14 cellular contexts compared by ENCODE assay signal in the genomic region with DNA sequence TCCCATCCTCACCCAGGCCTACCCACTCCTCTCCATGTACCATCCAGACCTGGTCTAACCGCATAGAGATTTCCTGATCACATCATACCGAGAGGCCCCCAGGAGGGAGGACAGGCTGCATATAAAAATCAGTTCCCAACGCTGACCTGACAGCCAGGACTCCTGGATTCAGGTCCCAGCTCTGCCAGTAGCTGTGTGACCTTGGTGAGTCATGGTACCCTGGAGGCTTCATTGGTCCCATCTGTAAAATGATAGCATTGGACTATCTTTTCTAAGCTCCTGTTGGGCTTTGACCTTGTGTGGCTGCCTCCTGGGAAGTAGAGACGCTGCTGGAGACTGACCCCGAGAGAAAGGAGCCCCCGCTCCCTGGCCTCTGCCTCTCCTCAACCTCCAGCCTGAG. TPM values are rescaled to one million over a fixed set of nuclear protein-coding genes. Genes with fewer than 3 reads are reported as not detected.
DNase-seq lines count a peak whose midpoint lies in the region; ATAC-seq, FAIRE-seq and TF ChIP-seq lines count a peak whose summit lies in the region.
"Had no signal": no experiment of that assay in that cellular context is flagged by ENCODE, and none has a peak within 500 bp of the region (broad histone marks: within the 10 kb centered on the region; RNA-seq: fewer than 3 reads in every experiment).

No MANE protein-coding gene starts in this region.

- 30% methylated on average over 6 of the region's 6 CpGs for WGBS in HepG2 (ENCODE audit: low lambda C conversion rate)
- WGBS in right lobe of liver (ENCODE audit: insufficient coverage, low coverage, low lambda C conversion rate, missing lambda C conversion rate), result 68% methylated on average over 3 of the region's 6 CpGs

- TF ChIP-seq CTCF in HepG2 (CRISPR knock-in tag; IDR thresholded peaks at IDR 0.05) (no peak), right lobe of liver (IDR thresholded peaks at IDR 0.05) (no peak), neural progenitor cell (IDR thresholded peaks at IDR 0.05) (no peak)

- no peaks in the 10 kb centered on the region for H3K9me3 Mint-ChIP-seq in neural progenitor cell
- H3K9me3 Mint-ChIP-seq: CD4-positive, CD25-positive, alpha-beta regulatory T cell had no signal

- POLR2A ChIA-PET in HepG2 (lab: Yijun Ruan, JAX), result no interaction called here

- in situ Hi-C loops in HepG2 (cut with HindIII; ENCODE audit: extremely low pct_ligation_motif_present, low pct_unique_long_range_greater_than_20kb), result no loop called here

- BruUV-seq in HepG2 (replicated peaks; lab: Mats Ljungman, UMichigan), result no TSS peak

- H3F3A ChIP-seq in neural progenitor cell (ENCODE audit: low read depth), result no peaks in the 10 kb centered on the region

- H3K4me3 Mint-ChIP-seq in neural progenitor cell, result no peak overlapping the region
- H3K4me3 Mint-ChIP-seq: CD4-positive, CD25-positive, alpha-beta regulatory T cell had no signal

- FAIRE-seq in HepG2 (lab: Jason Lieb, UNC), result no peak

- peak overlapping the region; percentile 50 for H3K27ac Mint-ChIP-seq in neural progenitor cell

- TF ChIP-seq POLR2A in HepG2 (IDR thresholded peaks at IDR 0.05; ENCODE audit: insufficient read depth in 1 of 2, low read depth in 2 of 2, low read length in 2 of 2), result no peak
- no peak for TF ChIP-seq POLR2A in right lobe of liver (IDR thresholded peaks at IDR 0.05)

- H3K36me3 Mint-ChIP-seq in neural progenitor cell, result no peaks in the 10 kb centered on the region
- H3K36me3 Mint-ChIP-seq: CD4-positive, CD25-positive, alpha-beta regulatory T cell had no signal

- DNase-seq in HepG2 (ENCODE audit: low spot score) (peak; percentile 40), right lobe of liver (no peak), RPMI7951 (ENCODE audit: low read depth) (peak; percentile 44), neural progenitor cell (ENCODE audit: low spot score) (no peak), NCI-H2029 treated with DMSO at 0.1 percent for 48 hours (lab: John Stamatoyannopoulos, UW) (no peak)
- no peak for DNase-seq in stimulated activated naive CD4-positive, alpha-beta T cell treated with Interleukin-2 at 50 U/mL for 16 hours (lab: John Stamatoyannopoulos, UW)
- DNase-seq: 8988T; AML-193; CD4-positive, CD25-positive, alpha-beta regulatory T cell; DMS53; GF-D8 had no signal

- ATAC-seq in HepG2 (peak; percentile 56), right lobe of liver (no peak), HG02610 (IDR thresholded peaks at IDR 0.05; ENCODE audit: unreplicated experiment) (no peak), GM21723 (IDR thresholded peaks at IDR 0.05; ENCODE audit: unreplicated experiment) (no peak)

- TF ChIP-seq RAD21 in HepG2 (CRISPR knock-in tag; IDR thresholded peaks at IDR 0.05), result no peak

- intact Hi-C loops in HepG2 (cut with micrococcal nuclease; ENCODE audit: unreplicated experiment) (no loop called here), right lobe of liver (cut with DNase I) (no loop called here)

- H3K27me3 ChIP-seq in HepG2 (ENCODE audit: control insufficient read depth in 1 of 2, insufficient read depth in 2 of 2, low read length in 2 of 2) (peaks cover 6 to 44% of the 10 kb centered on the region in 2 experiments; a peak in 4 of 5 replicates), right lobe of liver (no peaks in the 10 kb centered on the region), neural progenitor cell (peaks cover 18% of the 10 kb centered on the region)
- H3K27me3 ChIP-seq: BLaER1 had no signal

- TF ChIP-seq EP300 in HepG2 (IDR thresholded peaks at IDR 0.05; ENCODE audit: low read depth in 2 of 2, low read length in 2 of 2) (no peak), HepG2 (CRISPR knock-in tag; IDR thresholded peaks at IDR 0.05; ENCODE audit: borderline replicate concordance) (no peak)

- H3K4me1 Mint-ChIP-seq in neural progenitor cell, result peaks cover 22% of the 10 kb centered on the region
- H3K4me1 Mint-ChIP-seq: CD4-positive, CD25-positive, alpha-beta regulatory T cell had no signal

- H3K27ac ChIP-seq in HepG2 (ENCODE audit: extremely low read length, insufficient read depth, low read length) (no peak overlapping the region), right lobe of liver (no peak overlapping the region), neural progenitor cell (no peak overlapping the region)
- H3K27ac ChIP-seq: BLaER1 had no signal

- H3K4me2 ChIP-seq in HepG2 (ENCODE audit: low read depth, low read length) (no peak overlapping the region), neural progenitor cell (peak overlapping the region; percentile 27)
- H3K4me2 ChIP-seq: BLaER1 had no signal

- H3K4me1 ChIP-seq in HepG2 (ENCODE audit: insufficient read depth, low read length) (peaks cover 23% of the 10 kb centered on the region), right lobe of liver (no peaks in the 10 kb centered on the region), neural progenitor cell (peaks cover 21% of the 10 kb centered on the region)

- H3K79me2 ChIP-seq in HepG2 (ENCODE audit: insufficient read depth, low read length) (no peaks in the 10 kb centered on the region), neural progenitor cell (ENCODE audit: low read depth) (no peaks in the 10 kb centered on the region)

- no peak overlapping the region for H3K9ac ChIP-seq in HepG2 (ENCODE audit: insufficient read depth, low read depth, low read length)
- H3K9ac ChIP-seq in neural progenitor cell, result no peak overlapping the region
- H3K9ac ChIP-seq: BLaER1 had no signal

- H3K9me3 ChIP-seq in HepG2 (ENCODE audit: low read length) (no peaks in the 10 kb centered on the region), right lobe of liver (no peaks in the 10 kb centered on the region), neural progenitor cell (ENCODE audit: low read depth) (no peaks in the 10 kb centered on the region)
- H3K9me3 ChIP-seq: BLaER1 had no signal

- H3K4me3 ChIP-seq in HepG2 (replicated peaks in 1 of 3; ENCODE audit: insufficient read depth in 1 of 3, low read depth in 2 of 3, low read length in 3 of 3) (no peak overlapping the region), right lobe of liver (no peak overlapping the region), neural progenitor cell (no peak overlapping the region)
- H3K4me3 ChIP-seq: BLaER1 had no signal

- H3K36me3 ChIP-seq in HepG2 (replicated peaks in 1 of 2; ENCODE audit: control insufficient read depth in 1 of 2, insufficient read depth in 2 of 2, low read length in 2 of 2) (no peaks in the 10 kb centered on the region), right lobe of liver (no peaks in the 10 kb centered on the region), neural progenitor cell (no peaks in the 10 kb centered on the region)
- H3K36me3 ChIP-seq: BLaER1 had no signal

- H4K20me1 ChIP-seq in HepG2 (ENCODE audit: insufficient read depth, low read length) (no peaks in the 10 kb centered on the region), neural progenitor cell (ENCODE audit: low read depth) (no peaks in the 10 kb centered on the region)
- H4K20me1 ChIP-seq: BLaER1 had no signal

- CTCF ChIA-PET in HepG2 (lab: Yijun Ruan, JAX; ENCODE audit: low intra/inter-chr PET ratio, low total read pairs), result no interaction called here

- H2AFZ ChIP-seq in HepG2 (ENCODE audit: low read length), result no peak overlapping the region
- no peak overlapping the region for H2AFZ ChIP-seq in neural progenitor cell (replicated peaks)

- H3K27me3 Mint-ChIP-seq in neural progenitor cell (ENCODE audit: insufficient read depth, low read depth), result peaks cover 18% of the 10 kb centered on the region

TF ChIP-seq in HepG2, 621 proteins besides CTCF, POLR2A, EP300 and RAD21:
- TF ChIP-seq, protein P1, sequence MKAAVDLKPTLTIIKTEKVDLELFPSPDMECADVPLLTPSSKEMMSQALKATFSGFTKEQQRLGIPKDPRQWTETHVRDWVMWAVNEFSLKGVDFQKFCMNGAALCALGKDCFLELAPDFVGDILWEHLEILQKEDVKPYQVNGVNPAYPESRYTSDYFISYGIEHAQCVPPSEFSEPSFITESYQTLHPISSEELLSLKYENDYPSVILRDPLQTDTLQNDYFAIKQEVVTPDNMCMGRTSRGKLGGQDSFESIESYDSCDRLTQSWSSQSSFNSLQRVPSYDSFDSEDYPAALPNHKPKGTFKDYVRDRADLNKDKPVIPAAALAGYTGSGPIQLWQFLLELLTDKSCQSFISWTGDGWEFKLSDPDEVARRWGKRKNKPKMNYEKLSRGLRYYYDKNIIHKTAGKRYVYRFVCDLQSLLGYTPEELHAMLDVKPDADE (CRISPR knock-in tag; IDR thresholded peaks at IDR 0.05), result no peak
- TF ChIP-seq FOSL2 (CRISPR knock-in tag; IDR thresholded peaks at IDR 0.05), result peak; percentile 46
TF ChIP-seq in HepG2: peak in this region for 1.

RNA-seq across cellular contexts. Expression of a gene that starts 48.6 kb away (rescaled TPM):
- total RNA-seq in HepG2 (2016; rRNA removed; fragmentation: Illumina TruSeq; extraction: Trizol) (0.51 and 0.55 TPM in 2 replicates), right lobe of liver (not detected), neural progenitor cell (ENCODE audit: low replicate concordance) (0.53 TPM in 1 of 2 replicates, not detected in the other)
- 0.44 and 1.4 TPM in 2 replicates for total RNA-seq in HepG2 (2016; cell fraction: cytosol; rRNA removed; fragmentation: Illumina TruSeq; extraction: Trizol; ENCODE audit: low read depth)
- 0.40 and 0.80 TPM in 2 replicates for total RNA-seq in HepG2 (2016; cell fraction: insoluble cytoplasmic fraction; rRNA removed; fragmentation: Illumina TruSeq; extraction: Trizol)
- total RNA-seq in HepG2 (2016; cell fraction: membrane; rRNA removed; fragmentation: Illumina TruSeq; extraction: Trizol), result 1.8 and 1.9 TPM in 2 replicates
- 0.93 and 0.97 TPM in 2 replicates for total RNA-seq in HepG2 (2016; cell fraction: nucleus; rRNA removed; fragmentation: Illumina TruSeq; extraction: Trizol)
- polyA plus RNA-seq in HepG2 (2011; rRNA removed), result 2.3 and 2.5 TPM in 2 replicates
- polyA plus RNA-seq in HepG2 (2011; cell fraction: cytosol; rRNA removed), result 1.0 and 1.2 TPM in 2 replicates
- polyA plus RNA-seq in HepG2 (2011; cell fraction: nucleus; rRNA removed), result 10.2 TPM in 2 replicates
- 2.5 and 2.7 TPM in 2 replicates for polyA plus RNA-seq in HepG2 (2012)
- polyA plus RNA-seq in HepG2 (2016; cell fraction: cytosol; fragmentation: Illumina TruSeq; extraction: Trizol; ENCODE audit: low read depth), result 6.6 and 7.4 TPM in 2 replicates
- polyA plus RNA-seq in HepG2 (2016; cell fraction: insoluble cytoplasmic fraction; fragmentation: Illumina TruSeq; extraction: Trizol; ENCODE audit: low read depth), result 2.3 and 2.8 TPM in 2 replicates
- 12.2 and 12.9 TPM in 2 replicates for polyA plus RNA-seq in HepG2 (2016; cell fraction: membrane; fragmentation: Illumina TruSeq; extraction: Trizol; ENCODE audit: low read depth)
- 8.1 and 8.9 TPM in 2 replicates for polyA plus RNA-seq in HepG2 (2016; cell fraction: nucleus; fragmentation: Illumina TruSeq; extraction: Trizol; ENCODE audit: insufficient read depth, low read depth)
- polyA minus RNA-seq in HepG2 (2011; rRNA and poly(A)+ RNA removed; ENCODE audit: low replicate concordance), result 1.8 and 3.4 TPM in 2 replicates
- polyA minus RNA-seq in HepG2 (2011; cell fraction: cytosol; rRNA and poly(A)+ RNA removed), result 0.62 and 0.99 TPM in 2 replicates
- polyA minus RNA-seq in HepG2 (2011; cell fraction: nucleus; rRNA and poly(A)+ RNA removed), result 1.3 and 2.4 TPM in 2 replicates
- total RNA-seq in RPMI7951 (2014; rRNA removed; shearing (Covaris generic)), result not detected in 2 replicates
- total RNA-seq: CD4-positive, CD25-positive, alpha-beta regulatory T cell had no signal
- polyA plus RNA-seq: CD4-positive, CD25-positive, alpha-beta regulatory T cell had no signal

Comparison
In these comparisons a context has a peak if more than half of its experiments do, and no peak if none do; other contexts are left out.
1. DNase-seq: peak in HepG2 (single experiment) and RPMI7951 (single experiment); none in right lobe of liver (0 of 3), neural progenitor cell (single experiment), stimulated activated naive CD4-positive, alpha-beta T cell treated with Interleukin-2 at 50 U/mL for 16 hours (single experiment) and NCI-H2029 treated with DMSO at 0.1 percent for 48 hours (single experiment).